12 cellular contexts compared by ENCODE assay signal in the genomic region with DNA sequence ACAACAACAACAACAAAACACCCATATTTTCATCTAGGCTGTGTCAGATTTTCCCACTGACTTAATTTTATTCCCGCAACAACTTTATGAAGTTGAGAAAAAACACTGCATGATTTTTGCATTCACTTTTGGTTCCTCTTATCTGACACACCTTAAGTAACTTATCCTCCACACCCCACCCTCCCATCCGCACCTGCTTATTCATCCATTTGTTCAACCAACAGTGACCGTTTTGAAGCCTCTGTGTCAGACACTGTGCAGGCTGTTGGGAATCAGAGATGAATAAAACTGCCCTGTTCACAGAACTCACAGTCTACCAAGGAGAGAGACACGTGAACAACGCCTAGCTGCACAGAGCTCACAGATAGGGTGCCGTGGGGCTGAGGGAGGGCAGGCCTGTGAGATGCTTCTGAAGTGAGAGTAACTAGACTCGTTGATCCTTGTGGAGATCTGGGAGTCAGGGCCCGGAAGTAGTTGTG. TPM values are rescaled to one million over a fixed set of nuclear protein-coding genes. Genes with fewer than 3 reads are reported as not detected.
DNase-seq lines count a peak whose midpoint lies in the region; ATAC-seq, FAIRE-seq and TF ChIP-seq lines count a peak whose summit lies in the region.
"Had no signal": no experiment of that assay in that cellular context is flagged by ENCODE, and none has a peak within 500 bp of the region (broad histone marks: within the 10 kb centered on the region; RNA-seq: fewer than 3 reads in every experiment).

No MANE protein-coding gene starts in this region.

- H3K9me3 Mint-ChIP-seq in type B pancreatic cell = no peaks in the 10 kb centered on the region

- H3K4me3 ChIP-seq in tibial nerve = no peak overlapping the region

- DNase-seq in HTR-8/SVneo (ENCODE audit: insufficient read length, low spot score) (no peak), foreskin keratinocyte (peak in 1 of 2 donors; percentile 17), type B pancreatic cell (ENCODE audit: extremely low spot score, unreplicated experiment) (no peak), KG1 (lab: John Stamatoyannopoulos, UW) (no peak), tibial nerve (ENCODE audit: low spot score in 2 of 2) (no peak)
- DNase-seq: activated T-cell treated with anti-CD3 and anti-CD28 coated beads, Interleukin-2, amount 50 U/mL, for 48 hours; NCI-H187 treated with DMSO at 0.1 percent for 48 hours; RPMI8226 had no signal

- no peaks in the 10 kb centered on the region for H3K9me3 ChIP-seq in tibial nerve

- no peak for TF ChIP-seq EP300 in tibial nerve (IDR thresholded peaks at IDR 0.05)

- H3K4me1 Mint-ChIP-seq in type B pancreatic cell (ENCODE audit: unreplicated experiment) = peaks cover 58% of the 10 kb centered on the region

- H3K4me1 ChIP-seq in foreskin keratinocyte = peaks cover 5% of the 10 kb centered on the region
- H3K4me1 ChIP-seq in tibial nerve = peaks cover 0 to 49% (median 24%) of the 10 kb centered on the region in 4 donors

- H3K36me3 Mint-ChIP-seq in type B pancreatic cell = peaks cover 13% of the 10 kb centered on the region

- WGBS in tibial nerve, 2 donors = 84 to 85% methylated on average over 8 of the region's 8 CpGs

- peak; percentile 33 for FAIRE-seq in HTR-8/SVneo (lab: Jason Lieb, UNC)
- FAIRE-seq: endometrium, H54 had no signal

- H3K27me3 Mint-ChIP-seq in type B pancreatic cell = no peaks in the 10 kb centered on the region

- TF ChIP-seq CTCF in foreskin keratinocyte (conservative IDR thresholded peaks at IDR 0.05) = no peak
- no peak for TF ChIP-seq CTCF in type B pancreatic cell (conservative IDR thresholded peaks at IDR 0.05)
- TF ChIP-seq CTCF in tibial nerve (IDR thresholded peaks at IDR 0.05) = no peak

- H3K27ac Mint-ChIP-seq in type B pancreatic cell = peak overlapping the region; percentile 87

- no peak overlapping the region for H3K27ac ChIP-seq in foreskin keratinocyte
- peak overlapping the region in 1 of 4 donors; percentile 19 for H3K27ac ChIP-seq in tibial nerve

- ATAC-seq in GM19025 (IDR thresholded peaks at IDR 0.05; ENCODE audit: low read depth, unreplicated experiment) (peak; percentile 38), foreskin keratinocyte (peak; percentile 2), HG03280 (IDR thresholded peaks at IDR 0.05; ENCODE audit: unreplicated experiment) (no peak)

- no peak for TF ChIP-seq POLR2A in tibial nerve (IDR thresholded peaks at IDR 0.05)

- H3K36me3 ChIP-seq in tibial nerve = peaks cover 0 to 13% (median 0%) of the 10 kb centered on the region in 3 donors

- peak overlapping the region; percentile 73 for H3K4me3 Mint-ChIP-seq in type B pancreatic cell

- no peaks in the 10 kb centered on the region for H3K27me3 ChIP-seq in foreskin keratinocyte
- no peaks in the 10 kb centered on the region for H3K27me3 ChIP-seq in tibial nerve

RNA-seq across cellular contexts. Expression of a gene that starts 7.4 kb away (rescaled TPM):
- 7.4 and 7.9 TPM in 2 replicates for total RNA-seq in foreskin keratinocyte
- 3.2 and 3.7 TPM in 2 replicates for polyA plus RNA-seq in foreskin keratinocyte
- total RNA-seq in type B pancreatic cell (ENCODE audit: low replicate concordance) = 14.0 and 17.7 TPM in 2 replicates
- 10 to 100 TPM in 1 of 4 donors, 1 to 10 TPM in 3; 6.3 to 10.2 (median 7.9) TPM for total RNA-seq in tibial nerve

RNA-seq across cellular contexts. Expression of a gene that starts 28.3 kb away (rescaled TPM):
- total RNA-seq in foreskin keratinocyte = 16.4 and 17.0 TPM in 2 replicates
- 13.6 and 15.1 TPM in 2 replicates for polyA plus RNA-seq in foreskin keratinocyte
- total RNA-seq in type B pancreatic cell (ENCODE audit: low replicate concordance) = 31.3 and 31.9 TPM in 2 replicates
- 10 to 100 TPM; 10.2 to 21.2 (median 16.8) TPM for total RNA-seq in tibial nerve

RNA-seq across cellular contexts. Expression of a gene that starts 47.9 kb away (rescaled TPM):
- total RNA-seq in foreskin keratinocyte (3.8 and 4.7 TPM in 2 replicates), type B pancreatic cell (ENCODE audit: low replicate concordance) (28.3 and 30.8 TPM in 2 replicates), tibial nerve (10 to 100 TPM; 21.8 to 27.8 (median 22.9) TPM)
- polyA plus RNA-seq in foreskin keratinocyte = 2.6 and 2.7 TPM in 2 replicates
